2 cellular contexts compared by ENCODE assay signal in genomic region chr6:25590986-25591385, GRCh38.
TF ChIP-seq lines count a peak whose summit lies in the region.

No MANE protein-coding gene starts in this region.

TF ChIP-seq in SK-N-SH, 30 proteins besides CTCF, POLR2A, EP300 and RAD21 (continued from another document):
- TF ChIP-seq PBX3 (IDR thresholded peaks at IDR 0.05) (no peak), TCF12 (IDR thresholded peaks at IDR 0.05) (no peak), RCOR1 (IDR thresholded peaks at IDR 0.05; ENCODE audit: low read length) (no peak), RXRA (IDR thresholded peaks at IDR 0.05; ENCODE audit: borderline replicate concordance, low read depth) (no peak)

TF ChIP-seq in SK-N-SH treated with all-trans-retinoic acid at 6 μM for 48 hours, 23 proteins besides CTCF, POLR2A, EP300 and RAD21 (continued from another document):
- TF ChIP-seq PATZ1 (CRISPR knock-in tag; IDR thresholded peaks at IDR 0.05; ENCODE audit: borderline replicate concordance) (no peak), ARNTL (CRISPR knock-in tag; IDR thresholded peaks at IDR 0.05; ENCODE audit: borderline replicate concordance, low read depth) (no peak), CREB5 (CRISPR knock-in tag; IDR thresholded peaks at IDR 0.05; ENCODE audit: low read depth) (no peak), CSDC2 (CRISPR knock-in tag; IDR thresholded peaks at IDR 0.05) (no peak), ZC3H10 (CRISPR knock-in tag; IDR thresholded peaks at IDR 0.05) (no peak), ISL1 (CRISPR knock-in tag; IDR thresholded peaks at IDR 0.05) (no peak), TSHZ2 (CRISPR knock-in tag; IDR thresholded peaks at IDR 0.05) (no peak)
